Comparison of ENCODE assay signal across 9 cellular contexts in the genomic region with DNA sequence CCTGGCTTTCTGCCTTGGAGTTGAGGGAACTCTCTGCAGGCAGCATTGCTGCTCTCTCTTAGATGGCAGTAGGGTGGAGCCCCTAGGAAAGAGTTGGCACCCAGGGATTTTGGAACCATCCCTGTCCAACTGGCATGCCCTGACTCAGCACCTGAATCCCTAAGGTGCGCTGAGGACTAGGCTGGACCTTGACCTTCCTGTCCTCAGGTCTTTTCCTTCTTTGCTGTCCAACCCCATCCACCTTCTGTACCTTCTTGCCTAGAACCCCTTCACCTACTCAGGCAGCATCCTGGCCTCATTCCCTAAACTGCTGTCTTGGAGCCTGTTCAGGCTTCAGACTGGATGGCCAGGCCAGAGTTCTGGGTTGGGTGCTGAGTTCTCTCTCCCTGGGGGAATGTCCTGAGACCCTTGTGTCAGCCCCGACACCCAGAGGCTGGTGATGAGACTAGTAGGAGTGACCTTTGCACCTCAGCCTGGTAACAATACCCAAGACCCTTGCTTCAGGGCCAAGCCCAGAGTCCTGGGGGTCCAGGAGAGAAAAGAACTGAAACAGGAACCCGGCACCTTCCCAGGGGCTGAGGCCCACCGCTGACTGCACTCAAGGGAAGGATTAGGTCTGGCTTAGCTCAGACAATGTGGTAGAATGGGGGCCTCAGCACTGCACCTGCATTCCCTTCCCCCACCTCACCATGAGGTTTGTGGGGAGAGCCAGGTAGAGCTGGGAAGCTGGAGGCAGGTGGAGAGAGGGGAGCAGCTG. TPM values are rescaled to one million over a fixed set of nuclear protein-coding genes. Genes with fewer than 3 reads are reported as not detected.
DNase-seq lines count a peak whose midpoint lies in the region; ATAC-seq and TF ChIP-seq lines count a peak whose summit lies in the region.
"Had no signal": no experiment of that assay in that cellular context is flagged by ENCODE, and none has a peak within 500 bp of the region (broad histone marks: within the 10 kb centered on the region; RNA-seq: fewer than 3 reads in every experiment).

No MANE protein-coding gene starts in this region.

- peaks cover 61% of the 10 kb centered on the region for H3K4me1 ChIP-seq in body of pancreas
- H3K4me1 ChIP-seq in mucosa of rectum (ENCODE audit: control insufficient read depth in 2 of 2, insufficient read depth in 2 of 2, low read length in 2 of 2): peaks cover 47 to 57% of the 10 kb centered on the region in 2 donors
- peaks cover 2% of the 10 kb centered on the region for H3K4me1 ChIP-seq in urinary bladder (ENCODE audit: insufficient read depth)

- TF ChIP-seq CTCF in body of pancreas (IDR thresholded peaks at IDR 0.05): no peak

- peak overlapping the region; percentile 71 to 99 for H3K9ac ChIP-seq in mucosa of rectum (ENCODE audit: low read depth in 1 of 2, low read length in 2 of 2)

- H3K36me3 ChIP-seq in body of pancreas (replicated peaks in 1 of 2; ENCODE audit: insufficient read depth in 1 of 2, low read depth in 2 of 2) (no peaks in the 10 kb centered on the region), mucosa of rectum (ENCODE audit: control insufficient read depth in 2 of 2, insufficient read depth in 2 of 2, low read length in 2 of 2) (peaks cover 3 to 4% of the 10 kb centered on the region in 2 donors), urinary bladder (ENCODE audit: insufficient read depth) (no peaks in the 10 kb centered on the region)

- no peaks in the 10 kb centered on the region for H3K36me3 Mint-ChIP-seq in activated naive CD4-positive, alpha-beta T cell treated with anti-CD3 and anti-CD28 coated beads, Interleukin-2, amount 50 U/mL, for 72 hours

- no peaks in the 10 kb centered on the region for H3K9me3 Mint-ChIP-seq in activated naive CD4-positive, alpha-beta T cell treated with anti-CD3 and anti-CD28 coated beads, Interleukin-2, amount 50 U/mL, for 72 hours

- H3K27ac ChIP-seq in body of pancreas: peak overlapping the region; percentile 98 to 100 (median 98)
- H3K27ac ChIP-seq in mucosa of rectum (ENCODE audit: low read depth in 2 of 2, low read length in 2 of 2): peak overlapping the region; percentile 99 to 100
- peak overlapping the region; percentile 93 for H3K27ac ChIP-seq in urinary bladder (ENCODE audit: low read depth)

- H3K27ac Mint-ChIP-seq in activated naive CD4-positive, alpha-beta T cell treated with anti-CD3 and anti-CD28 coated beads, Interleukin-2, amount 50 U/mL, for 72 hours: peak overlapping the region; percentile 81 to 90

- ATAC-seq in activated naive CD4-positive, alpha-beta T cell treated with anti-CD3 and anti-CD28 coated beads, Interleukin-2, amount 50 U/mL, for 72 hours: no peak
- ATAC-seq in body of pancreas: no peak
- ATAC-seq: activated CD4-positive, CD25-positive, alpha-beta regulatory T cell treated with anti-CD3 and anti-CD28 coated beads, Interleukin-2, amount 50 U/mL, for 24 hours had no signal

- WGBS in body of pancreas, 2 donors: 47 to 63% methylated on average over 2 to 4 of the region's 4 CpGs
- 80% methylated on average over 4 of the region's 4 CpGs for WGBS in urinary bladder

- intact Hi-C loops in body of pancreas (cut with DNase I): no loop called here

- H3K27me3 ChIP-seq in body of pancreas (no peaks in the 10 kb centered on the region), mucosa of rectum (ENCODE audit: control insufficient read depth in 2 of 2, insufficient read depth in 2 of 2, low read length in 2 of 2) (no peaks in the 10 kb centered on the region)

- DNase-seq in activated naive CD4-positive, alpha-beta T cell treated with anti-CD3 and anti-CD28 coated beads, Interleukin-2, amount 50 U/mL, for 72 hours (ENCODE audit: low spot score in 2 of 2): no peak
- DNase-seq in activated naive CD4-positive, alpha-beta T cell (lab: John Stamatoyannopoulos, UW): no peak
- no peak for DNase-seq in body of pancreas
- no peak for DNase-seq in RKO (ENCODE audit: low spot score)
- DNase-seq in Kasumi-1 (lab: John Stamatoyannopoulos, UW): no peak
- DNase-seq in dermis blood vessel endothelial cell: no peak

- no peaks in the 10 kb centered on the region for H3K9me3 ChIP-seq in body of pancreas
- no peaks in the 10 kb centered on the region for H3K9me3 ChIP-seq in mucosa of rectum (ENCODE audit: control insufficient read depth in 2 of 2, low read length in 2 of 2)

- no peak for TF ChIP-seq POLR2A in body of pancreas (IDR thresholded peaks at IDR 0.05)

- H3K4me3 ChIP-seq in body of pancreas (no peak overlapping the region), mucosa of rectum (ENCODE audit: low read length in 2 of 2) (peak overlapping the region; percentile 63 to 69), urinary bladder (ENCODE audit: low read depth, low read length) (no peak overlapping the region)

RNA-seq across cellular contexts. Expression of gene POLD4, which starts 2.6 kb away (rescaled TPM):
- 10 to 100 TPM; 49.9 to 57.2 TPM for total RNA-seq in activated naive CD4-positive, alpha-beta T cell treated with anti-CD3 and anti-CD28 coated beads, Interleukin-2, amount 50 U/mL, for 72 hours
- total RNA-seq in body of pancreas: 100 to 1,000 TPM in 1 of 2 donors, 10 to 100 TPM in 1; 82.1 to 103 TPM
- total RNA-seq in urinary bladder: 8.8 TPM
- 157 TPM for polyA plus RNA-seq in urinary bladder
- total RNA-seq in dermis blood vessel endothelial cell: 41.8 and 54.1 TPM in 2 replicates

RNA-seq across cellular contexts. Expression of gene CLCF1, which starts 17.4 kb away (rescaled TPM):
- under 1 TPM in 1 of 2 donors, not detected in 1; 0.89 TPM for total RNA-seq in activated naive CD4-positive, alpha-beta T cell treated with anti-CD3 and anti-CD28 coated beads, Interleukin-2, amount 50 U/mL, for 72 hours
- total RNA-seq in body of pancreas: 10 to 100 TPM in 1 of 2 donors, 1 to 10 TPM in 1; 2.3 to 14.5 TPM
- 2.7 TPM for total RNA-seq in urinary bladder
- polyA plus RNA-seq in urinary bladder: 9.2 TPM
- total RNA-seq in dermis blood vessel endothelial cell: 2.0 and 3.0 TPM in 2 replicates

RNA-seq across cellular contexts. Expression of gene RAD9A, which starts 35.8 kb away (rescaled TPM):
- total RNA-seq in activated naive CD4-positive, alpha-beta T cell treated with anti-CD3 and anti-CD28 coated beads, Interleukin-2, amount 50 U/mL, for 72 hours: 10 to 100 TPM; 35.6 to 53.7 TPM
- total RNA-seq in body of pancreas (10 to 100 TPM; 22.6 to 49.4 TPM), urinary bladder (7.5 TPM), dermis blood vessel endothelial cell (5.2 and 5.6 TPM in 2 replicates)
- 16.9 TPM for polyA plus RNA-seq in urinary bladder

RNA-seq across cellular contexts. Expression of gene PPP1CA, which starts 45.7 kb away (rescaled TPM):
- 100 to 1,000 TPM; 238 to 253 TPM for total RNA-seq in activated naive CD4-positive, alpha-beta T cell treated with anti-CD3 and anti-CD28 coated beads, Interleukin-2, amount 50 U/mL, for 72 hours
- total RNA-seq in body of pancreas: 100 to 1,000 TPM in 1 of 2 donors, 10 to 100 TPM in 1; 81.1 to 104 TPM
- 70.6 TPM for total RNA-seq in urinary bladder
- polyA plus RNA-seq in urinary bladder: 85.9 TPM
- total RNA-seq in dermis blood vessel endothelial cell: 297 and 318 TPM in 2 replicates

RNA-seq across cellular contexts. Expression of gene TBC1D10C, which starts 47.9 kb away (rescaled TPM):
- total RNA-seq in activated naive CD4-positive, alpha-beta T cell treated with anti-CD3 and anti-CD28 coated beads, Interleukin-2, amount 50 U/mL, for 72 hours: 100 to 1,000 TPM; 135 to 155 TPM
- total RNA-seq in body of pancreas (1 to 10 TPM; 1.6 to 4.3 TPM), urinary bladder (0.42 TPM), dermis blood vessel endothelial cell (0.34 and 0.42 TPM in 2 replicates)
- polyA plus RNA-seq in urinary bladder: 2.6 TPM

Comparison
In these comparisons a context has a peak if more than half of its experiments do, and no peak if none do; other contexts are left out.
1. H3K4me3 ChIP-seq: peak in mucosa of rectum (2 of 2); none in body of pancreas (0 of 2) and urinary bladder (single experiment).
2. Peak in every context shown above with its lines, with median percentiles within 50 percentile points of each other: H3K27ac ChIP-seq.